ENCODE assay signal across 16 cellular contexts in the genomic region with DNA sequence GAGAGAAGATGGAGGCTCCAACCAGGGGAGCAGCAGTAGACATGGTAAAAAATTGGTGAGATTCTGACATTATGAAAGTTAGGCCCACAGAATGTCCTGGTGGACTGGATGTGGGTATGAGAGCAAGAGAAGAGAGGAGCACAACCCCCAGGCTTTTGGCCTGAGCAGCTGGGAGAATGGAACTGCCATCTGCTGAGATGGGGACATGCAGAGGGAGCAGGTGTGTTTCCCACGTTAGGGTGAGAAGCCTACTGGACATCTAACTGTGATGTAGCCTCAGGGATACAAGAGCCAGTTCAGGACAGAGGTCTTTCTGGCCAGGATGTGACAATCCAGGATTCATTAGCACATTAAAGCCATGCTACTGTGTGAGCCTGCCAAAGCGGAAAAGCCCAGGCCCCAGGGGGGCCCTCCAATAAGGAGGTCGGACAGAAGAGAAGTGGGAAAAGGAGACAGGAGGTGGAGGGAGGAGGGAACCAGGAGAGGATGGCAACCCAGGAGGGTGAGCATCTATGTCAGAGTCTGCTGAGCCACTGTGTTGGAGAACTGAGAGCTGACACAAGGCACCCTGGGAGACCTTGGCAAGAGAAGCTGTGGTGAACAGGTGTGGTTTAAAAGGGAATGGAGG. TPM values are rescaled to one million over a fixed set of nuclear protein-coding genes. Genes with fewer than 3 reads are reported as not detected.
DNase-seq lines count a peak whose midpoint lies in the region; ATAC-seq and TF ChIP-seq lines count a peak whose summit lies in the region.
"Had no signal": no experiment of that assay in that cellular context is flagged by ENCODE, and none has a peak within 500 bp of the region (broad histone marks: within the 10 kb centered on the region; RNA-seq: fewer than 3 reads in every experiment).

No MANE protein-coding gene starts in this region.

- CTCF ChIA-PET in activated CD8-positive, alpha-beta T cell treated with anti-CD3 and anti-CD28 coated beads, Interleukin-2, amount 10 ng/mL, durations not matched to agents 7 days and 5 days (lab: Charles Lee) = no interaction called here

- H3K4me3 ChIP-seq in CD4-positive, CD25-positive, alpha-beta regulatory T cell (ENCODE audit: low read depth, low read length) = no peak overlapping the region
- H3K4me3 ChIP-seq in mesendoderm (ENCODE audit: low read length) = no peak overlapping the region
- H3K4me3 ChIP-seq: ovary had no signal

- no peak for DNase-seq in CD4-positive, CD25-positive, alpha-beta regulatory T cell
- DNase-seq in NCI-H1092 treated with DMSO at 0.1 percent for 48 hours (lab: John Stamatoyannopoulos, UW) (peak; percentile 85), mesendoderm (peak; percentile 63), left ventricle myocardium superior (no peak), SKM-1 (lab: John Stamatoyannopoulos, UW; ENCODE audit: unreplicated experiment) (no peak), midbrain (lab: John Stamatoyannopoulos, UW) (no peak), CD14-positive monocyte (ENCODE audit: low spot score) (no peak)
- DNase-seq in activated CD8-positive, alpha-beta T cell treated with anti-CD3 and anti-CD28 coated beads, Interleukin-2, amount 10 ng/mL, durations not matched to agents 7 days and 5 days = no peak
- DNase-seq: activated B cell treated with CpG ODN at 0.5 μM for 24 hours; central memory CD4-positive, alpha-beta T cell; kidney glomerular epithelial cell; NCI-H1436; ovary had no signal

- H3K4me3 Mint-ChIP-seq in CD4-positive, CD25-positive, alpha-beta regulatory T cell = no peak overlapping the region
- no peak overlapping the region for H3K4me3 Mint-ChIP-seq in activated CD8-positive, alpha-beta T cell treated with anti-CD3 and anti-CD28 coated beads, Interleukin-2, amount 10 ng/mL, durations not matched to agents 7 days and 5 days
- no peak overlapping the region for H3K4me3 Mint-ChIP-seq in CD14-positive monocyte
- H3K4me3 Mint-ChIP-seq: activated B cell treated with CpG ODN at 0.5 μM for 24 hours had no signal

- H3K18ac ChIP-seq in mesendoderm (ENCODE audit: low read length) = peak overlapping the region; percentile 52

- no peak overlapping the region for H4K8ac ChIP-seq in mesendoderm (ENCODE audit: low read depth, low read length)

- H3K79me2 ChIP-seq in mesendoderm (ENCODE audit: control insufficient read depth, insufficient read depth, low read length) = peaks cover 3% of the 10 kb centered on the region

- H3K9me3 ChIP-seq in CD4-positive, CD25-positive, alpha-beta regulatory T cell (ENCODE audit: control insufficient read depth in 2 of 2, low read length in 2 of 2) = no peaks in the 10 kb centered on the region
- H3K9me3 ChIP-seq: ovary had no signal

- peaks cover 38% of the 10 kb centered on the region for H3K36me3 Mint-ChIP-seq in CD4-positive, CD25-positive, alpha-beta regulatory T cell
- H3K36me3 Mint-ChIP-seq in activated CD8-positive, alpha-beta T cell treated with anti-CD3 and anti-CD28 coated beads, Interleukin-2, amount 10 ng/mL, durations not matched to agents 7 days and 5 days (ENCODE audit: low read depth) = no peaks in the 10 kb centered on the region
- H3K36me3 Mint-ChIP-seq in CD14-positive monocyte = peaks cover 0 to 10% of the 10 kb centered on the region in 2 donors

- H4K5ac ChIP-seq in mesendoderm (ENCODE audit: low read length) = no peak overlapping the region

- H3K36me3 ChIP-seq in CD4-positive, CD25-positive, alpha-beta regulatory T cell (ENCODE audit: control insufficient read depth, insufficient read depth, low read length) = no peaks in the 10 kb centered on the region
- no peaks in the 10 kb centered on the region for H3K36me3 ChIP-seq in mesendoderm (ENCODE audit: control insufficient read depth, insufficient read depth, low read length)
- H3K36me3 ChIP-seq: ovary had no signal

- H3K4me2 ChIP-seq in mesendoderm (ENCODE audit: low read length) = no peak overlapping the region

- H3K4me1 Mint-ChIP-seq in CD4-positive, CD25-positive, alpha-beta regulatory T cell = peaks cover 9 to 23% (median 18%) of the 10 kb centered on the region in 4 donors
- H3K4me1 Mint-ChIP-seq in activated CD8-positive, alpha-beta T cell treated with anti-CD3 and anti-CD28 coated beads, Interleukin-2, amount 10 ng/mL, durations not matched to agents 7 days and 5 days (ENCODE audit: low read depth) = peaks cover 22% of the 10 kb centered on the region
- H3K4me1 Mint-ChIP-seq in CD14-positive monocyte = peaks cover 22% of the 10 kb centered on the region

- no peaks in the 10 kb centered on the region for H3K9me3 Mint-ChIP-seq in CD4-positive, CD25-positive, alpha-beta regulatory T cell
- no peaks in the 10 kb centered on the region for H3K9me3 Mint-ChIP-seq in activated CD8-positive, alpha-beta T cell treated with anti-CD3 and anti-CD28 coated beads, Interleukin-2, amount 10 ng/mL, durations not matched to agents 7 days and 5 days (ENCODE audit: insufficient read depth)
- peaks cover 0 to 2% (median 0%) of the 10 kb centered on the region in 7 donors for H3K9me3 Mint-ChIP-seq in CD14-positive monocyte
- H3K9me3 Mint-ChIP-seq: activated B cell treated with CpG ODN at 0.5 μM for 24 hours; activated T-helper 2 cell treated with anti-CD3 and anti-CD28 coated beads, Interferon-gamma antibody, Interleukin-2, Interleukin-4, amounts not matched to agents 10 μg/mL and 5 μg/mL and 100 μg/mL, durations not matched to agents 14 hours and 24 hours and 36 hours had no signal

- H2AK5ac ChIP-seq in mesendoderm (ENCODE audit: low read length) = no peak overlapping the region

- H3K9ac ChIP-seq in mesendoderm (ENCODE audit: low read length) = no peak overlapping the region

- H3K4me1 ChIP-seq in CD4-positive, CD25-positive, alpha-beta regulatory T cell (ENCODE audit: control insufficient read depth, insufficient read depth, low read length, poor library complexity, severe bottlenecking) = no peaks in the 10 kb centered on the region
- peaks cover 18% of the 10 kb centered on the region for H3K4me1 ChIP-seq in mesendoderm (ENCODE audit: control insufficient read depth, low read depth, low read length)

- peak overlapping the region in 2 of 3 donors; percentile 8 to 28 for H3K27ac Mint-ChIP-seq in CD4-positive, CD25-positive, alpha-beta regulatory T cell
- H3K27ac Mint-ChIP-seq in activated CD8-positive, alpha-beta T cell treated with anti-CD3 and anti-CD28 coated beads, Interleukin-2, amount 10 ng/mL, durations not matched to agents 7 days and 5 days = peak overlapping the region; percentile 45
- H3K27ac Mint-ChIP-seq in CD14-positive monocyte = no peak overlapping the region
- H3K27ac Mint-ChIP-seq: activated B cell treated with CpG ODN at 0.5 μM for 24 hours; activated T-helper 2 cell treated with anti-CD3 and anti-CD28 coated beads, Interferon-gamma antibody, Interleukin-2, Interleukin-4, amounts not matched to agents 10 μg/mL and 5 μg/mL and 100 μg/mL, durations not matched to agents 14 hours and 24 hours and 36 hours had no signal

- intact Hi-C loops in left ventricle myocardium superior (cut with micrococcal nuclease) (no loop called here), CD14-positive monocyte (cut with micrococcal nuclease) (no loop called here)

- ATAC-seq in CD4-positive, CD25-positive, alpha-beta regulatory T cell (ENCODE audit: low read depth in 2 of 2) = no peak
- ATAC-seq in activated CD8-positive, alpha-beta T cell treated with anti-CD3 and anti-CD28 coated beads, Interleukin-2, amount 10 ng/mL, durations not matched to agents 7 days and 5 days = no peak
- ATAC-seq in left ventricle myocardium superior = no peak

- no peaks in the 10 kb centered on the region for H3K27me3 ChIP-seq in CD4-positive, CD25-positive, alpha-beta regulatory T cell (ENCODE audit: control insufficient read depth, insufficient read depth, low read length)
- H3K27me3 ChIP-seq in mesendoderm (ENCODE audit: insufficient read depth, low read length, poor library complexity) = no peaks in the 10 kb centered on the region
- H3K27me3 ChIP-seq: ovary had no signal

- WGBS in mesendoderm (ENCODE audit: extremely low coverage, insufficient coverage, low lambda C conversion rate) = no CpG with 5 or more reads among the region's 3 CpGs

- H3K27ac ChIP-seq in CD4-positive, CD25-positive, alpha-beta regulatory T cell (ENCODE audit: insufficient read depth, low read length, poor library complexity, severe bottlenecking) = no peak overlapping the region
- H3K27ac ChIP-seq in mesendoderm (ENCODE audit: low read depth, low read length) = peak overlapping the region; percentile 54
- H3K27ac ChIP-seq: ovary had no signal

- H3K79me1 ChIP-seq in mesendoderm (ENCODE audit: low read length) = peaks cover 2% of the 10 kb centered on the region

- H2BK15ac ChIP-seq in mesendoderm (replicated peaks; ENCODE audit: low read depth) = no peak overlapping the region

- H2BK120ac ChIP-seq in mesendoderm (ENCODE audit: low read depth, low read length) = no peak overlapping the region

- H3K27me3 Mint-ChIP-seq in CD4-positive, CD25-positive, alpha-beta regulatory T cell = no peaks in the 10 kb centered on the region
- H3K27me3 Mint-ChIP-seq in activated CD8-positive, alpha-beta T cell treated with anti-CD3 and anti-CD28 coated beads, Interleukin-2, amount 10 ng/mL, durations not matched to agents 7 days and 5 days (ENCODE audit: low read depth) = no peaks in the 10 kb centered on the region
- peaks cover 0 to 1% (median 0%) of the 10 kb centered on the region in 3 donors for H3K27me3 Mint-ChIP-seq in CD14-positive monocyte (ENCODE audit: low read depth in 3 of 3)
- H3K27me3 Mint-ChIP-seq: activated B cell treated with CpG ODN at 0.5 μM for 24 hours had no signal

- TF ChIP-seq CTCF in CD14-positive monocyte (IDR thresholded peaks at IDR 0.05) = no peak

- H3K4ac ChIP-seq in mesendoderm (ENCODE audit: low read depth, low read length) = no peak overlapping the region

- no peak overlapping the region for H2BK5ac ChIP-seq in mesendoderm (ENCODE audit: low read length)

- POLR2A ChIA-PET in activated CD8-positive, alpha-beta T cell treated with anti-CD3 and anti-CD28 coated beads, Interleukin-2, amount 10 ng/mL, durations not matched to agents 7 days and 5 days (lab: Charles Lee) = no interaction called here

- H3K56ac ChIP-seq in mesendoderm (ENCODE audit: low read length) = no peak overlapping the region

- H3K23ac ChIP-seq in mesendoderm (ENCODE audit: low read length) = no peak overlapping the region

RNA-seq across cellular contexts. Expression of a gene that starts 10.6 kb away (rescaled TPM):
- 11.1 TPM for total RNA-seq in CD4-positive, CD25-positive, alpha-beta regulatory T cell
- 10 to 100 TPM; 43.2 to 54.3 (median 50.5) TPM for polyA plus RNA-seq in CD4-positive, CD25-positive, alpha-beta regulatory T cell
- total RNA-seq in activated CD8-positive, alpha-beta T cell treated with anti-CD3 and anti-CD28 coated beads, Interleukin-2, amount 10 ng/mL, durations not matched to agents 7 days and 5 days = 10 to 100 TPM; 28.7 to 31.3 TPM
- polyA plus RNA-seq in mesendoderm (2013, experiment 1 of 2) = 79.8 TPM
- polyA plus RNA-seq in mesendoderm (2013, experiment 2 of 2) = 88.2 TPM
- total RNA-seq in left ventricle myocardium superior = 103 TPM
- polyA plus RNA-seq in CD14-positive monocyte = 10 to 100 TPM; 22.4 to 27.6 TPM

RNA-seq across cellular contexts. Expression of a gene that starts 34.5 kb away (rescaled TPM):
- not detected for total RNA-seq in CD4-positive, CD25-positive, alpha-beta regulatory T cell
- polyA plus RNA-seq in CD4-positive, CD25-positive, alpha-beta regulatory T cell = not detected
- not detected for total RNA-seq in activated CD8-positive, alpha-beta T cell treated with anti-CD3 and anti-CD28 coated beads, Interleukin-2, amount 10 ng/mL, durations not matched to agents 7 days and 5 days
- polyA plus RNA-seq in mesendoderm (2013, experiment 1 of 2) = not detected
- polyA plus RNA-seq in mesendoderm (2013, experiment 2 of 2) = under 0.01 TPM
- not detected for total RNA-seq in left ventricle myocardium superior
- polyA plus RNA-seq in CD14-positive monocyte = not detected
- total RNA-seq: activated B cell treated with CpG ODN at 0.5 μM for 24 hours; activated T-helper 2 cell treated with anti-CD3 and anti-CD28 coated beads, Interferon-gamma antibody, Interleukin-2, Interleukin-4, amounts not matched to agents 10 μg/mL and 5 μg/mL and 100 μg/mL, durations not matched to agents 14 hours and 24 hours and 36 hours; fibroblast of lung; ovary had no signal
- polyA plus RNA-seq: BJ, fibroblast of lung, ovary had no signal

Comparison
In these comparisons a context has a peak if more than half of its experiments do, and no peak if none do; other contexts are left out.
1. DNase-seq: peak in NCI-H1092 treated with DMSO at 0.1 percent for 48 hours (single experiment) and mesendoderm (single experiment); none in CD4-positive, CD25-positive, alpha-beta regulatory T cell (0 of 3), activated CD8-positive, alpha-beta T cell treated with anti-CD3 and anti-CD28 coated beads, Interleukin-2, amount 10 ng/mL, durations not matched to agents 7 days and 5 days (single experiment), left ventricle myocardium superior (single experiment), SKM-1 (single experiment), midbrain (single experiment) and CD14-positive monocyte (single experiment).
2. H3K27ac Mint-ChIP-seq: peak in CD4-positive, CD25-positive, alpha-beta regulatory T cell (2 of 3) and activated CD8-positive, alpha-beta T cell treated with anti-CD3 and anti-CD28 coated beads, Interleukin-2, amount 10 ng/mL, durations not matched to agents 7 days and 5 days (single experiment); none in CD14-positive monocyte (0 of 7).